Comparison of ENCODE assay signal across 9 cellular contexts in genomic region chr6:43436577-43437282, GRCh38. TPM values are rescaled to one million over a fixed set of nuclear protein-coding genes. Genes with fewer than 3 reads are reported as not detected.
DNase-seq lines count a peak whose midpoint lies in the region; ATAC-seq and TF ChIP-seq lines count a peak whose summit lies in the region.
"Had no signal": no experiment of that assay in that cellular context is flagged by ENCODE, and none has a peak within 500 bp of the region (broad histone marks: within the 10 kb centered on the region; RNA-seq: fewer than 3 reads in every experiment).

No MANE protein-coding gene starts in this region.

- peak overlapping the region; percentile 35 for H3K27ac ChIP-seq in RWPE2 (ENCODE audit: poor library complexity, severe bottlenecking)

- H3K4me1 ChIP-seq in RWPE2 (ENCODE audit: insufficient read depth, poor library complexity, severe bottlenecking) = peaks cover 19% of the 10 kb centered on the region

- H3K9me3 ChIP-seq in RWPE2 (ENCODE audit: severe bottlenecking) = no peaks in the 10 kb centered on the region

- H3K36me3 ChIP-seq in RWPE2 (ENCODE audit: low read depth) = peaks cover 22% of the 10 kb centered on the region

- H3K27me3 ChIP-seq in RWPE2 (ENCODE audit: insufficient read depth, poor library complexity, severe bottlenecking) = no peaks in the 10 kb centered on the region

- DNase-seq in DMS53 treated with DMSO at 0.1 percent for 48 hours (lab: John Stamatoyannopoulos, UW; ENCODE audit: unreplicated experiment) = peak; percentile 6
- peak; percentile 83 for DNase-seq in RWPE2 (ENCODE audit: low spot score)
- peak; percentile 92 to 98 for DNase-seq in foreskin fibroblast
- DNase-seq in pulmonary artery endothelial cell (ENCODE audit: low read depth, low spot score) = peak; percentile 37
- DNase-seq in KG1 (lab: John Stamatoyannopoulos, UW) = no peak
- DNase-seq in DMS153 (lab: John Stamatoyannopoulos, UW) = no peak
- no peak for DNase-seq in activated CD4-positive, alpha-beta T cell treated with anti-CD3 and anti-CD28 coated beads for 1 hour
- DNase-seq in activated effector memory CD4-positive, alpha-beta T cell treated with anti-CD3 and anti-CD28 coated beads, Interleukin-2, amount 50 U/mL, for 16 hours = no peak
- DNase-seq: naive B cell had no signal

- TF ChIP-seq CTCF in RWPE2 (IDR thresholded peaks at IDR 0.05; ENCODE audit: poor library complexity, severe bottlenecking) (no peak), foreskin fibroblast (IDR thresholded peaks at IDR 0.05; ENCODE audit: low read depth, low read length) (no peak)

- H3K4me3 ChIP-seq in RWPE2 (ENCODE audit: severe bottlenecking) (no peak overlapping the region), foreskin fibroblast (ENCODE audit: low read depth in 1 of 2, low read length in 2 of 2) (no peak overlapping the region)

- peak; percentile 84 for ATAC-seq in RWPE2 (ENCODE audit: low read depth)

RNA-seq across cellular contexts. Expression of gene ABCC10, which starts 9.4 kb away (rescaled TPM):
- total RNA-seq in pulmonary artery endothelial cell = 15.0 and 21.7 TPM in 2 replicates

RNA-seq across cellular contexts. Expression of gene DLK2, which starts 18.6 kb away (rescaled TPM):
- total RNA-seq in pulmonary artery endothelial cell = 0.13 and 0.25 TPM in 2 replicates

RNA-seq across cellular contexts. Expression of gene TJAP1, which starts 40.6 kb away (rescaled TPM):
- total RNA-seq in pulmonary artery endothelial cell = 8.9 and 9.2 TPM in 2 replicates

Comparison
In these comparisons a context has a peak if more than half of its experiments do, and no peak if none do; other contexts are left out.
1. DNase-seq: peak in DMS53 treated with DMSO at 0.1 percent for 48 hours (single experiment), RWPE2 (single experiment), foreskin fibroblast (2 of 2) and pulmonary artery endothelial cell (single experiment); none in KG1 (single experiment), DMS153 (single experiment), activated CD4-positive, alpha-beta T cell treated with anti-CD3 and anti-CD28 coated beads for 1 hour (single experiment) and activated effector memory CD4-positive, alpha-beta T cell treated with anti-CD3 and anti-CD28 coated beads, Interleukin-2, amount 50 U/mL, for 16 hours (single experiment).